Comparison of ENCODE assay signal across 8 cellular contexts in the genomic region with DNA sequence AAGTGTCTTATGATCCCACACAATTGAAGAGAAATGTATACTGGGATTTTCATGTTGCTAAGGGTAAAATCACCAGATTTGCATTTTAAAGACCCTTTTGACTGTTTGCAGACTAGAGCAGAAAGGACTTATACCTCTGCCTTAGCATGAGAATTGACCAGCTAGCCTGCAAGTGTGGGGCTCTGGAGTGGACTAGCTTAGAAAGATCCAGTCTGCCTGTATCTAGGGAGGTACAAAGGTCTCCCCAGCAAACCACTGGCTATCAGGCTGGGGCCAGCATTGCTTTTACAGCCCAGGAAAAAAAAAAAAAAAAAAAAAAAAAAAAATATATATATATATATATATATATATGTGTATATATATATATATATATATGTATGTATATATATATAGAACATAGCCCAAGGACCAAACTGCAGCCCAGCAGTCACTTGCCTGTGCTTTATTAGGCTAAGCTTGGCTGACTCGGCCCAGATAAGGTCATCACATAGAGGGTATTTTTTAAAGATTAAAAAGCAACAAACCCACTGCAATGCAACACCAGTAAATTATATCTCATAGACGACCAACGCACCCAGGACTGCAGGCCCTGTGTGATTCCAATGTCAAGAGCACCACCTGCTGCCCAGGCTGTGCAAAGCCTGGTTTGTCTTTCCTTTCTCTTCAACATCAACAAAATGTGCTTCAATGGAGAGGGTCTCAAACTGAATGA.
DNase-seq lines count a peak whose midpoint lies in the region; ATAC-seq and TF ChIP-seq lines count a peak whose summit lies in the region.

No MANE protein-coding gene starts in this region.

- peak; percentile 94 for ATAC-seq in Panc1

- H3K27me3 ChIP-seq in HAP-1 (ENCODE audit: low read depth) (no peaks in the 10 kb centered on the region; the same call in 1 of the 2 replicates), Panc1 (ENCODE audit: control insufficient read depth, insufficient read depth, low read length) (no peaks in the 10 kb centered on the region), iPS DF 6.9 (ENCODE audit: control insufficient read depth, insufficient read depth, low read length) (no peaks in the 10 kb centered on the region)

- DNase-seq in activated T-cell treated with anti-CD3 and anti-CD28 coated beads for 24 hours (ENCODE audit: low read depth) (peak; percentile 11), HAP-1 (ENCODE audit: low spot score in 2 of 2) (peak; percentile 74 to 78), Panc1 (ENCODE audit: low read depth, low spot score) (peak; percentile 55), astrocyte of the hippocampus (ENCODE audit: low read depth, low spot score) (peak; percentile 89), iPS DF 6.9 (ENCODE audit: low read depth, low spot score) (peak; percentile 47)
- no peak for DNase-seq in activated T-cell treated with anti-CD3 and anti-CD28 coated beads, Interleukin-2, amount 50 U/mL, for 1 hour
- DNase-seq in stimulated activated CD4-positive, alpha-beta T cell treated with anti-CD3 and anti-CD28 coated beads, Interleukin-12 subunit alpha, Interleukin-12 subunit beta, amount 100 ng/mL, for 4 hours = peak; percentile 7

- CTCF ChIA-PET in Panc1 (lab: Charles Lee) = interaction anchor here (0.6 to 0.7 kb wide), 3 partner anchors 162 to 1602 kb away, joined by 3 to 9 read pairs (median 5); no protein-coding TSS in a partner anchor

- TF ChIP-seq CTCF in LNCAP (IDR thresholded peaks at IDR 0.05) = peak; percentile 90
- peak; percentile 74 for TF ChIP-seq CTCF in Panc1 (IDR thresholded peaks at IDR 0.05)

- intact Hi-C loops in Panc1 (cut with micrococcal nuclease; ENCODE audit: unreplicated experiment) = loop anchor here (1.0 kb wide), 1 partner anchor 576 kb away; no protein-coding TSS in a partner anchor

- H3K36me3 ChIP-seq in HAP-1 (replicated peaks) = no peaks in the 10 kb centered on the region
- H3K36me3 ChIP-seq in Panc1 (ENCODE audit: control insufficient read depth, insufficient read depth, low read length) = no peaks in the 10 kb centered on the region
- no peaks in the 10 kb centered on the region for H3K36me3 ChIP-seq in iPS DF 6.9 (ENCODE audit: control insufficient read depth, insufficient read depth, low read length)

- BruUV-seq in Panc1 (replicated peaks; lab: Mats Ljungman, UMichigan) = no TSS peak

- no CpG with 5 or more reads among the region's 3 CpGs for WGBS in iPS DF 6.9 (ENCODE audit: insufficient coverage, insufficient read length)

- H3K9me3 ChIP-seq in HAP-1 (no peaks in the 10 kb centered on the region), Panc1 (ENCODE audit: control insufficient read depth, insufficient read depth, low read depth, low read length) (no peaks in the 10 kb centered on the region), iPS DF 6.9 (ENCODE audit: control insufficient read depth, insufficient read depth, low read length) (no peaks in the 10 kb centered on the region)

- in situ Hi-C loops in HAP-1 (cut with MboI; ENCODE audit: low sequenced_read_pairs) (loop anchor here (10.0 to 25.0 kb wide), 2 partner anchors 588 to 726 kb away; no protein-coding TSS in a partner anchor), Panc1 (cut with HindIII; ENCODE audit: low pct_unique_long_range_greater_than_20kb, low sequenced_read_pairs) (no loop called here)

- H3K4me1 ChIP-seq in HAP-1 = 0 out of 2 replicates have a peak, but pooled peaks cover 6% of the 10 kb centered on the region
- no peaks in the 10 kb centered on the region for H3K4me1 ChIP-seq in Panc1 (ENCODE audit: control insufficient read depth, insufficient read depth, low read length)
- no peaks in the 10 kb centered on the region; the same call in 1 of the 2 replicates for H3K4me1 ChIP-seq in iPS DF 6.9 (ENCODE audit: control insufficient read depth, insufficient read depth, low read length)

- H3K4me3 ChIP-seq in HAP-1 = no peak overlapping the region
- H3K4me3 ChIP-seq in Panc1 (ENCODE audit: low read depth in 2 of 2, low read length in 2 of 2) = no peak overlapping the region
- H3K4me3 ChIP-seq in iPS DF 6.9 (ENCODE audit: low read length) = no peak overlapping the region

- H3K27ac ChIP-seq in Panc1 (ENCODE audit: low read length) = no peak overlapping the region
- no peak overlapping the region for H3K27ac ChIP-seq in iPS DF 6.9 (ENCODE audit: low read length)

- POLR2A ChIA-PET in Panc1 (lab: Charles Lee) = no interaction called here
